Comparison of ENCODE assay signal across 21 cellular contexts in genomic region chr4:850323-850945, GRCh38. TPM values are rescaled to one million over a fixed set of nuclear protein-coding genes. Genes with fewer than 3 reads are reported as not detected.
"Had no signal": no experiment of that assay in that cellular context is flagged by ENCODE, and none has a peak within 500 bp of the region (broad histone marks: within the 10 kb centered on the region; RNA-seq: fewer than 3 reads in every experiment).

No MANE protein-coding gene starts in this region.

- H3K4me3 Mint-ChIP-seq: activated CD8-positive, alpha-beta T cell treated with anti-CD3 and anti-CD28 coated beads for 36 hours; activated naive CD4-positive, alpha-beta T cell treated with anti-CD3 and anti-CD28 coated beads, Interleukin-2, amount 10 ng/mL, durations not matched to agents 7 days and 5 days; activated naive CD8-positive, alpha-beta T cell treated with anti-CD3 and anti-CD28 coated beads, Interleukin-2, amount 50 U/mL, for 24 hours; activated T-cell treated with anti-CD3 and anti-CD28 coated beads, Interleukin-2, amount 50 U/mL, for 4 hours; central memory CD8-positive, alpha-beta T cell; naive thymus-derived CD4-positive, alpha-beta T cell; neural progenitor cell; stimulated activated memory B cell treated with anti-CD40 and anti-IgM and Interleukin-4, amounts not matched to agents 10 μg/mL and 1 μg/mL and 100 μg/mL, for 72 hours; T-cell had no signal

- H3K27me3 ChIP-seq: brain microvascular endothelial cell, neural progenitor cell, ovary, sigmoid colon, testis had no signal

- H3K4me3 ChIP-seq: neural progenitor cell, ovary, sigmoid colon, testis had no signal

- ATAC-seq: activated CD8-positive, alpha-beta T cell treated with anti-CD3 and anti-CD28 coated beads for 36 hours; activated naive CD8-positive, alpha-beta T cell treated with anti-CD3 and anti-CD28 coated beads, Interleukin-2, amount 50 U/mL, for 24 hours; activated T-cell treated with anti-CD3 and anti-CD28 coated beads, Interleukin-2, amount 50 U/mL, for 4 hours; naive thymus-derived CD4-positive, alpha-beta T cell; stimulated activated memory B cell treated with anti-CD40 and anti-IgM and Interleukin-4, amounts not matched to agents 10 μg/mL and 1 μg/mL and 100 μg/mL, for 72 hours; T-cell had no signal

- H3K27ac Mint-ChIP-seq: activated CD8-positive, alpha-beta T cell treated with anti-CD3 and anti-CD28 coated beads for 36 hours; activated naive CD4-positive, alpha-beta T cell treated with anti-CD3 and anti-CD28 coated beads, Interleukin-2, amount 10 ng/mL, durations not matched to agents 7 days and 5 days; activated naive CD8-positive, alpha-beta T cell treated with anti-CD3 and anti-CD28 coated beads, Interleukin-2, amount 50 U/mL, for 24 hours; neural progenitor cell; stimulated activated memory B cell treated with anti-CD40 and anti-IgM and Interleukin-4, amounts not matched to agents 10 μg/mL and 1 μg/mL and 100 μg/mL, for 72 hours; T-cell had no signal

- H3K9me3 ChIP-seq: ovary, sigmoid colon, testis had no signal

- DNase-seq: activated CD4-positive, alpha-beta T cell treated with anti-CD3 and anti-CD28 coated beads for 48 hours; activated CD4-positive, CD25-positive, alpha-beta regulatory T cell; activated CD8-positive, alpha-beta T cell treated with anti-CD3 and anti-CD28 coated beads for 36 hours; activated effector memory CD4-positive, alpha-beta T cell treated with Interleukin-2 at 50 U/mL for 16 hours; activated naive CD4-positive, alpha-beta T cell treated with anti-CD3 and anti-CD28 coated beads, Interleukin-2, amount 10 ng/mL, durations not matched to agents 7 days and 5 days; activated naive CD8-positive, alpha-beta T cell treated with anti-CD3 and anti-CD28 coated beads, Interleukin-2, amount 50 U/mL, for 24 hours; activated T-cell treated with anti-CD3 and anti-CD28 coated beads, Interleukin-2, amount 50 U/mL, for 4 hours; brain microvascular endothelial cell; cortex of kidney; erythroblast; foreskin melanocyte; mesenchymal stem cell; naive thymus-derived CD4-positive, alpha-beta T cell; ovary; sigmoid colon; stimulated activated CD4-positive, alpha-beta T cell treated with anti-CD3 and anti-CD28 coated beads, Interleukin-4, amount 100 ng/mL, for 4 hours; T-cell; testis had no signal

- H3K4me1 ChIP-seq: neural progenitor cell, sigmoid colon, testis had no signal

- H3K27me3 Mint-ChIP-seq: activated CD8-positive, alpha-beta T cell treated with anti-CD3 and anti-CD28 coated beads for 36 hours; activated naive CD4-positive, alpha-beta T cell treated with anti-CD3 and anti-CD28 coated beads, Interleukin-2, amount 10 ng/mL, durations not matched to agents 7 days and 5 days; activated naive CD8-positive, alpha-beta T cell treated with anti-CD3 and anti-CD28 coated beads, Interleukin-2, amount 50 U/mL, for 24 hours; central memory CD8-positive, alpha-beta T cell; naive thymus-derived CD4-positive, alpha-beta T cell; stimulated activated memory B cell treated with anti-CD40 and anti-IgM and Interleukin-4, amounts not matched to agents 10 μg/mL and 1 μg/mL and 100 μg/mL, for 72 hours; T-cell had no signal

- H3K27ac ChIP-seq: brain microvascular endothelial cell, neural progenitor cell, ovary, sigmoid colon, testis had no signal

- H3K36me3 ChIP-seq: neural progenitor cell, ovary had no signal

- H3K9me3 Mint-ChIP-seq: activated CD8-positive, alpha-beta T cell treated with anti-CD3 and anti-CD28 coated beads for 36 hours; activated naive CD8-positive, alpha-beta T cell treated with anti-CD3 and anti-CD28 coated beads, Interleukin-2, amount 50 U/mL, for 24 hours; activated T-cell treated with anti-CD3 and anti-CD28 coated beads, Interleukin-2, amount 50 U/mL, for 4 hours; central memory CD8-positive, alpha-beta T cell; neural progenitor cell; stimulated activated memory B cell treated with anti-CD40 and anti-IgM and Interleukin-4, amounts not matched to agents 10 μg/mL and 1 μg/mL and 100 μg/mL, for 72 hours; T-cell had no signal

- H3K4me1 Mint-ChIP-seq: activated naive CD4-positive, alpha-beta T cell treated with anti-CD3 and anti-CD28 coated beads, Interleukin-2, amount 10 ng/mL, durations not matched to agents 7 days and 5 days; activated naive CD8-positive, alpha-beta T cell treated with anti-CD3 and anti-CD28 coated beads, Interleukin-2, amount 50 U/mL, for 24 hours; central memory CD8-positive, alpha-beta T cell; stimulated activated memory B cell treated with anti-CD40 and anti-IgM and Interleukin-4, amounts not matched to agents 10 μg/mL and 1 μg/mL and 100 μg/mL, for 72 hours had no signal

RNA-seq across cellular contexts. Expression of gene CPLX1, which starts 24.5 kb away (rescaled TPM):
- total RNA-seq: activated CD8-positive, alpha-beta T cell treated with anti-CD3 and anti-CD28 coated beads for 36 hours had no signal
